In the genomic region with DNA sequence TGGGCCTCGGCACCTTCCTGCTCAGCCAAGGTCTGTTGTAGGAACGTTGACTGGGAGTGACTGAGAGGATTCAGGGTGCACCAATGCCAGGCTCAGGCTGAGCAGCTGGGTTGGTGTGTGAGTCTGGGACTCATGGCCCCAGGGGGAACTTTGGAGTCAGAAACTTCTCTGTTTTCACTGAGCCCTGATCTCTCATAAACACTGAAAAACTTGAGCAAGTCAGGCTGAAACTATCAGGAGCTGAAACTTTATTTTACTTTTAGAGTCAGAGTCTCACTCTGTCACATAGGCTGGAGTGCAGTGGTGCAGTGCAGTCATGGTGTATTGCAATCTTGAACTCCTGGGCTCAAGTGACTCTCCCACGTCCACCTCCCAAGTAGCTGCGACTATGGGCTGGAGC, we compare ENCODE assay signal across 13 cellular contexts. TPM values are rescaled to one million over a fixed set of nuclear protein-coding genes. Genes with fewer than 3 reads are reported as not detected.
DNase-seq lines count a peak whose midpoint lies in the region; ATAC-seq, FAIRE-seq and TF ChIP-seq lines count a peak whose summit lies in the region.
"Had no signal": no experiment of that assay in that cellular context is flagged by ENCODE, and none has a peak within 500 bp of the region (broad histone marks: within the 10 kb centered on the region; RNA-seq: fewer than 3 reads in every experiment).

No MANE protein-coding gene starts in this region.

- BruUV-seq in GM12878 (replicated peaks; lab: Mats Ljungman, UMichigan), result no TSS peak

- H3K4me3 ChIP-seq in CD4-positive, CD25-positive, alpha-beta regulatory T cell (ENCODE audit: low read depth, low read length), result no peak overlapping the region
- no peak overlapping the region for H3K4me3 ChIP-seq in GM12878

- no peak for ATAC-seq in CD4-positive, CD25-positive, alpha-beta regulatory T cell (ENCODE audit: low read depth in 2 of 2)
- peak; percentile 51 for ATAC-seq in GM19372 (IDR thresholded peaks at IDR 0.05; ENCODE audit: low read depth, unreplicated experiment)
- ATAC-seq in HG02938 (IDR thresholded peaks at IDR 0.05; ENCODE audit: unreplicated experiment), result peak; percentile 57
- ATAC-seq in GM12878, result peak; percentile 71

- intact Hi-C loops in GM12878 (cut with micrococcal nuclease; ENCODE audit: unreplicated experiment), result loop anchor here (10.0 kb wide), 1 partner anchor 879 kb away; no protein-coding TSS in a partner anchor

- POLR2A ChIA-PET in GM12878 (lab: Charles Lee), result interaction anchor here (0.7 to 2.4 kb wide), 8 partner anchors 10 to 82 kb away, joined by 3 to 14 read pairs (median 4); no protein-coding TSS in a partner anchor

- RAD21 ChIA-PET in GM12878 (lab: Charles Lee; ENCODE audit: unreplicated experiment), result interaction anchor here (1.1 to 3.1 kb wide), 10 partner anchors 9 to 97 kb away, joined by 3 to 23 read pairs (median 5); no protein-coding TSS in a partner anchor

- H4K20me1 ChIP-seq in GM12878 (ENCODE audit: control insufficient read depth, insufficient read depth), result no peaks in the 10 kb centered on the region

- FAIRE-seq in GM12878 (lab: Jason Lieb, UNC), result peak; percentile 84
- FAIRE-seq: TTC549 had no signal

- no peaks in the 10 kb centered on the region for H3K27me3 Mint-ChIP-seq in CD4-positive, CD25-positive, alpha-beta regulatory T cell
- H3K27me3 Mint-ChIP-seq in nephron progenitor cell (ENCODE audit: low read depth, poor library complexity), result no peaks in the 10 kb centered on the region

- H3K9ac ChIP-seq in GM12878 (ENCODE audit: control insufficient read depth, insufficient read depth, low read length), result no peak overlapping the region; the same call in 1 of the 2 replicates

- TF ChIP-seq POLR2A in GM12878 (IDR thresholded peaks at IDR 0.05; ENCODE audit: low read depth, low read length), result no peak

- H3K36me3 ChIP-seq in CD4-positive, CD25-positive, alpha-beta regulatory T cell (ENCODE audit: control insufficient read depth, insufficient read depth, low read length), result peaks cover 8% of the 10 kb centered on the region
- H3K36me3 ChIP-seq in GM12878 (ENCODE audit: control insufficient read depth in 2 of 2, insufficient read depth in 2 of 2, low read length in 1 of 2), result peaks cover 14 to 28% of the 10 kb centered on the region in 2 experiments

- peak; percentile 10; the same call in 1 of the 2 replicates for TF ChIP-seq RAD21 in GM12878 (IDR thresholded peaks at IDR 0.05; ENCODE audit: insufficient read depth, low read depth, low read length)

- CTCF ChIA-PET in GM12878 (lab: Yijun Ruan, JAX), result interaction anchor here (0.5 to 2.3 kb wide), 6 partner anchors 10 to 349 kb away, joined by 3 to 8 read pairs (median 4); no protein-coding TSS in a partner anchor

- DNase-seq in CD4-positive, CD25-positive, alpha-beta regulatory T cell, result no peak
- peak; percentile 64 for DNase-seq in GM12878 (ENCODE audit: low read depth, low spot score)
- DNase-seq in nephron progenitor cell, result no peak
- DNase-seq in iPS-NIHi11 (ENCODE audit: low spot score), result no peak
- DNase-seq in NCI-H1417 treated with DMSO at 0.1 percent for 48 hours (lab: John Stamatoyannopoulos, UW), result no peak
- no peak for DNase-seq in MV-4-11 (lab: John Stamatoyannopoulos, UW)
- DNase-seq: amniotic stem cell; C1 segment of cervical spinal cord; KBM-7; NK-92 treated with Interleukin-12 subunit alpha and Interleukin-12 subunit beta, amount 100 ng/mL, for 24 hours had no signal

- H3K4me2 ChIP-seq in GM12878 (ENCODE audit: control insufficient read depth, insufficient read depth), result peak overlapping the region; percentile 75

- H3K27me3 ChIP-seq in CD4-positive, CD25-positive, alpha-beta regulatory T cell (ENCODE audit: control insufficient read depth, insufficient read depth, low read length), result no peaks in the 10 kb centered on the region
- H3K27me3 ChIP-seq in GM12878 (replicated peaks in 1 of 2; ENCODE audit: control insufficient read depth in 2 of 2, insufficient read depth in 2 of 2, low read length in 1 of 2), result no peaks in the 10 kb centered on the region

- 1% methylated on average over 4 of the region's 4 CpGs for WGBS in GM12878 (ENCODE audit: insufficient coverage, insufficient replicate concordance, low lambda C conversion rate, missing lambda C conversion rate)

- peaks cover 0 to 1% (median 0%) of the 10 kb centered on the region in 7 donors for H3K9me3 Mint-ChIP-seq in CD4-positive, CD25-positive, alpha-beta regulatory T cell
- peaks cover 27% of the 10 kb centered on the region for H3K9me3 Mint-ChIP-seq in nephron progenitor cell

- SMC1A ChIA-PET in GM12878 (lab: Charles Lee; ENCODE audit: uncharacterized antibody, unreplicated experiment), result interaction anchor here (0.6 to 4.2 kb wide), 16 partner anchors 9 to 275 kb away, joined by 3 to 35 read pairs (median 3); no protein-coding TSS in a partner anchor

- in situ Hi-C loops in GM12878 (cut with MboI), result no loop called here

- no peaks in the 10 kb centered on the region for H3K9me3 ChIP-seq in CD4-positive, CD25-positive, alpha-beta regulatory T cell (ENCODE audit: control insufficient read depth in 2 of 2, low read length in 2 of 2)
- peaks cover 18% of the 10 kb centered on the region for H3K9me3 ChIP-seq in GM12878 (replicated peaks; ENCODE audit: control insufficient read depth, insufficient read depth, low read length)

- peaks cover 30% of the 10 kb centered on the region for H3K79me2 ChIP-seq in GM12878 (ENCODE audit: control insufficient read depth, insufficient read depth, low read length)

- no peak for TF ChIP-seq EP300 in GM12878 (IDR thresholded peaks at IDR 0.05; ENCODE audit: borderline replicate concordance in 1 of 2, control insufficient read depth in 1 of 2, low read depth in 2 of 2, low read length in 2 of 2)

- H3K4me1 ChIP-seq in CD4-positive, CD25-positive, alpha-beta regulatory T cell (ENCODE audit: control insufficient read depth, insufficient read depth, low read length, poor library complexity, severe bottlenecking), result no peaks in the 10 kb centered on the region
- peaks cover 62% of the 10 kb centered on the region for H3K4me1 ChIP-seq in GM12878 (ENCODE audit: control insufficient read depth, insufficient read depth, low read length)

- no peak overlapping the region for H2AFZ ChIP-seq in GM12878 (ENCODE audit: control insufficient read depth, low read depth, low read length)

- H3K27ac ChIP-seq in CD4-positive, CD25-positive, alpha-beta regulatory T cell (ENCODE audit: insufficient read depth, low read length, poor library complexity, severe bottlenecking), result no peak overlapping the region
- peak overlapping the region; percentile 78 for H3K27ac ChIP-seq in GM12878 (ENCODE audit: control insufficient read depth, insufficient read depth)

- peaks cover 31% of the 10 kb centered on the region for H3K36me3 Mint-ChIP-seq in CD4-positive, CD25-positive, alpha-beta regulatory T cell
- peaks cover 48% of the 10 kb centered on the region for H3K36me3 Mint-ChIP-seq in nephron progenitor cell (ENCODE audit: low read depth)

- H3K4me1 Mint-ChIP-seq in CD4-positive, CD25-positive, alpha-beta regulatory T cell, result peaks cover 7 to 21% (median 16%) of the 10 kb centered on the region in 4 donors
- H3K4me1 Mint-ChIP-seq in nephron progenitor cell, result peaks cover 41% of the 10 kb centered on the region

- peak overlapping the region; percentile 25 to 78 (median 53) for H3K27ac Mint-ChIP-seq in CD4-positive, CD25-positive, alpha-beta regulatory T cell
- no peak overlapping the region for H3K27ac Mint-ChIP-seq in nephron progenitor cell

- TF ChIP-seq CTCF in GM12878 (IDR thresholded peaks at IDR 0.05 in 2 of 3, conservative IDR thresholded peaks at IDR 0.05 in 1 of 3; ENCODE audit: control insufficient read depth in 2 of 3, extremely low read depth in 1 of 3, insufficient read depth in 1 of 3, low read depth in 3 of 3, low read length in 3 of 3), result no peak
- no peak for TF ChIP-seq CTCF in nephron progenitor cell (IDR thresholded peaks at IDR 0.05)

- no peak overlapping the region for H3K4me3 Mint-ChIP-seq in CD4-positive, CD25-positive, alpha-beta regulatory T cell
- H3K4me3 Mint-ChIP-seq in nephron progenitor cell, result no peak overlapping the region

TF ChIP-seq in GM12878, 131 proteins besides CTCF, POLR2A, EP300 and RAD21 (continues in another document):
- TF ChIP-seq RFX5 (IDR thresholded peaks at IDR 0.05; ENCODE audit: low read depth, low read length) (no peak), TCF7 (IDR thresholded peaks at IDR 0.05; ENCODE audit: borderline replicate concordance) (no peak), FOXK2 (IDR thresholded peaks at IDR 0.05) (no peak), YBX1 (IDR thresholded peaks at IDR 0.05) (no peak), IKZF1 (conservative IDR thresholded peaks at IDR 0.05) (0 out of 2 replicates have a peak, but pooled peaks have one; percentile 11), ZNF622 (IDR thresholded peaks at IDR 0.05) (no peak), EED (IDR thresholded peaks at IDR 0.05; ENCODE audit: low read depth) (peak; percentile 59; the same call in 1 of the 2 replicates)
- TF ChIP-seq, protein P1, sequence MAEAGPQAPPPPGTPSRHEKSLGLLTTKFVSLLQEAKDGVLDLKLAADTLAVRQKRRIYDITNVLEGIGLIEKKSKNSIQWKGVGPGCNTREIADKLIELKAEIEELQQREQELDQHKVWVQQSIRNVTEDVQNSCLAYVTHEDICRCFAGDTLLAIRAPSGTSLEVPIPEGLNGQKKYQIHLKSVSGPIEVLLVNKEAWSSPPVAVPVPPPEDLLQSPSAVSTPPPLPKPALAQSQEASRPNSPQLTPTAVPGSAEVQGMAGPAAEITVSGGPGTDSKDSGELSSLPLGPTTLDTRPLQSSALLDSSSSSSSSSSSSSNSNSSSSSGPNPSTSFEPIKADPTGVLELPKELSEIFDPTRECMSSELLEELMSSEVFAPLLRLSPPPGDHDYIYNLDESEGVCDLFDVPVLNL (IDR thresholded peaks at IDR 0.05; ENCODE audit: low read depth, low read length), result no peak

RNA-seq across cellular contexts. Expression of gene TRAK1, which starts 3.0 kb away (rescaled TPM):
- 23.3 TPM for total RNA-seq in CD4-positive, CD25-positive, alpha-beta regulatory T cell
- 1 to 10 TPM; 2.6 to 3.9 (median 3.1) TPM for polyA plus RNA-seq in CD4-positive, CD25-positive, alpha-beta regulatory T cell
- 76.4 and 80.8 TPM in 2 replicates for total RNA-seq in GM12878 (2013; cell fraction: nucleolus; rRNA removed)
- 29.4 and 32.0 TPM in 2 replicates for total RNA-seq in GM12878 (2014; rRNA removed)
- 20.6 and 22.2 TPM in 2 replicates for total RNA-seq in GM12878 (2014; rRNA removed; fragmentation: Illumina TruSeq; extraction: Trizol)
- 43.1 and 46.2 TPM in 2 replicates for total RNA-seq in GM12878 (2021)
- 15.1 TPM for polyA plus RNA-seq in GM12878 (2011; ENCODE audit: low read depth)
- polyA plus RNA-seq in GM12878 (2011; rRNA removed), result 18.7 and 25.2 TPM in 2 replicates
- 22.7 and 26.2 TPM in 2 replicates for polyA plus RNA-seq in GM12878 (2011; cell fraction: cytosol; rRNA removed)
- 49.2 and 51.0 TPM in 2 replicates for polyA plus RNA-seq in GM12878 (2011; cell fraction: nucleus; rRNA removed)
- polyA plus RNA-seq in GM12878 (2012), result 23.0 and 27.8 TPM in 2 replicates
- 23.9 and 28.3 TPM in 2 replicates for polyA plus RNA-seq in GM12878 (2014; fragmentation: Illumina TruSeq; extraction: Trizol)
- 1 to 10 TPM; 6.6 to 6.7 TPM for polyA plus RNA-seq in GM12878 (2014; fragmentation: Nextera tagmentation; extraction: Ambion mirVana)
- polyA plus RNA-seq in GM12878 (2014; rRNA removed), result 32.1 and 32.3 TPM in 2 replicates
- polyA plus RNA-seq in GM12878 (2016; fragmentation: Nextera tagmentation; extraction: Ambion mirVana), result 1 to 10 TPM; 7.2 to 9.8 TPM
- polyA minus RNA-seq in GM12878 (2011; rRNA and poly(A)+ RNA removed), result 44.9 and 47.8 TPM in 2 replicates
- 14.8 and 17.8 TPM in 2 replicates for polyA minus RNA-seq in GM12878 (2011; cell fraction: cytosol; rRNA and poly(A)+ RNA removed)
- 40.6 and 63.4 TPM in 2 replicates for polyA minus RNA-seq in GM12878 (2011; cell fraction: nucleus; rRNA and poly(A)+ RNA removed)

Comparison
In these comparisons a context has a peak if more than half of its experiments do, and no peak if none do; other contexts are left out.
1. ATAC-seq: peak in GM19372 (single experiment), HG02938 (single experiment) and GM12878 (single experiment); none in CD4-positive, CD25-positive, alpha-beta regulatory T cell (0 of 2).